1 cellular context compared by ENCODE assay signal in genomic region chr1:160097911-160098851, GRCh38.
TF ChIP-seq lines count a peak whose summit lies in the region.

TSS of gene IGSF8 (minus strand) at chr1:160098619. CDS start at chr1:160098472, 147 bp downstream.

TF ChIP-seq in HepG2, 621 proteins besides CTCF, POLR2A, EP300 and RAD21 (continued from another document and continues in another):
- TF ChIP-seq PRDM15 (CRISPR knock-in tag; IDR thresholded peaks at IDR 0.05) (0 out of 2 replicates have a peak, but pooled peaks have one; percentile 26), ZNF7 (CRISPR knock-in tag; IDR thresholded peaks at IDR 0.05) (no peak), RERE (CRISPR knock-in tag; IDR thresholded peaks at IDR 0.05; ENCODE audit: low read depth) (no peak), HMG20B (CRISPR knock-in tag; conservative IDR thresholded peaks at IDR 0.05) (no peak), NR0B2 (CRISPR knock-in tag; IDR thresholded peaks at IDR 0.05) (0 out of 2 replicates have a peak, but pooled peaks have one; percentile 22), SYNCRIP (IDR thresholded peaks at IDR 0.05; ENCODE audit: insufficient read depth, low read depth, low read length) (no peak), MED1 (CRISPR knock-in tag; IDR thresholded peaks at IDR 0.05) (0 out of 2 replicates have a peak, but pooled peaks have one; percentile 15), MBD4 (IDR thresholded peaks at IDR 0.05; ENCODE audit: borderline replicate concordance, low read length) (no peak), CERS6 (CRISPR knock-in tag; IDR thresholded peaks at IDR 0.05) (no peak), ZNF777 (CRISPR knock-in tag; IDR thresholded peaks at IDR 0.05) (peak; percentile 22; the same call in 1 of the 2 replicates), ZNF776 (CRISPR knock-in tag; IDR thresholded peaks at IDR 0.05) (no peak), GTF3A (CRISPR knock-in tag; conservative IDR thresholded peaks at IDR 0.05) (no peak), ZNF83 (CRISPR knock-in tag; IDR thresholded peaks at IDR 0.05; ENCODE audit: borderline replicate concordance) (no peak), STAT5B (CRISPR knock-in tag; IDR thresholded peaks at IDR 0.05) (no peak), TCF12 (IDR thresholded peaks at IDR 0.05) (no peak), TCF12 (CRISPR knock-in tag; IDR thresholded peaks at IDR 0.05) (no peak), FOXJ3 (CRISPR knock-in tag; IDR thresholded peaks at IDR 0.05; ENCODE audit: borderline replicate concordance) (no peak), SOX13 (IDR thresholded peaks at IDR 0.05) (no peak), SOX13 (CRISPR knock-in tag; conservative IDR thresholded peaks at IDR 0.05 in 1 of 2, IDR thresholded peaks at IDR 0.05 in 1 of 2) (no peak), PAX8 (CRISPR knock-in tag; IDR thresholded peaks at IDR 0.05; ENCODE audit: borderline replicate concordance) (no peak), CCDC6 (CRISPR knock-in tag; IDR thresholded peaks at IDR 0.05) (no peak), IKZF4 (CRISPR knock-in tag; IDR thresholded peaks at IDR 0.05; ENCODE audit: borderline replicate concordance, low read depth, not compliant biosample characterization) (peak; percentile 36), ZMYM3 (CRISPR knock-in tag; IDR thresholded peaks at IDR 0.05) (no peak), ZNF891 (CRISPR knock-in tag; IDR thresholded peaks at IDR 0.05) (0 out of 2 replicates have a peak, but pooled peaks have one; percentile 56), ZNF263 (CRISPR knock-in tag; IDR thresholded peaks at IDR 0.05) (peak; percentile 17; the same call in 1 of the 2 replicates), ZNF512B (CRISPR knock-in tag; IDR thresholded peaks at IDR 0.05; ENCODE audit: borderline replicate concordance) (no peak), ZNF770 (CRISPR knock-in tag; IDR thresholded peaks at IDR 0.05) (no peak), ZNF446 (CRISPR knock-in tag; IDR thresholded peaks at IDR 0.05) (no peak; the same call in 1 of the 2 replicates), FLYWCH1 (CRISPR knock-in tag; IDR thresholded peaks at IDR 0.05) (0 out of 2 replicates have a peak, but pooled peaks have one; percentile 14), NR2C2 (CRISPR knock-in tag; IDR thresholded peaks at IDR 0.05; ENCODE audit: borderline replicate concordance) (no peak), CEBPB (IDR thresholded peaks at IDR 0.05; ENCODE audit: borderline replicate concordance, low read depth, low read length) (no peak), POLR2AphosphoS5 (IDR thresholded peaks at IDR 0.05; ENCODE audit: low read depth, low read length) (no peak; the same call in 1 of the 2 replicates), FOXP1 (IDR thresholded peaks at IDR 0.05) (no peak), FOXP1 (CRISPR knock-in tag; IDR thresholded peaks at IDR 0.05) (no peak), LBX2 (CRISPR knock-in tag; IDR thresholded peaks at IDR 0.05; ENCODE audit: borderline replicate concordance) (no peak), ZFX (CRISPR knock-in tag; IDR thresholded peaks at IDR 0.05; ENCODE audit: low read depth) (peak; percentile 81), ZBTB4 (CRISPR knock-in tag; IDR thresholded peaks at IDR 0.05; ENCODE audit: borderline replicate concordance) (no peak), ZNF660 (CRISPR knock-in tag; IDR thresholded peaks at IDR 0.05; ENCODE audit: borderline replicate concordance, low read depth) (no peak), ZNF75D (CRISPR knock-in tag; IDR thresholded peaks at IDR 0.05; ENCODE audit: borderline replicate concordance) (no peak)
